2 cellular contexts compared by ENCODE assay signal in genomic region chr11:65016705-65017104, GRCh38.
TF ChIP-seq lines count a peak whose summit lies in the region.

No MANE protein-coding gene starts in this region.

TF ChIP-seq in IMR-90, 13 proteins besides CTCF, POLR2A, EP300 and RAD21 (continued from another document):
- TF ChIP-seq USF2 (IDR thresholded peaks at IDR 0.05; ENCODE audit: low read depth, low read length): no peak
- no peak for TF ChIP-seq MAZ (IDR thresholded peaks at IDR 0.05; ENCODE audit: borderline replicate concordance, low read depth, low read length)
- TF ChIP-seq CHD1 (IDR thresholded peaks at IDR 0.05; ENCODE audit: low read depth, low read length): no peak
- TF ChIP-seq RCOR1 (IDR thresholded peaks at IDR 0.05; ENCODE audit: insufficient replicate concordance, low read length): no peak
- TF ChIP-seq ELK1 (IDR thresholded peaks at IDR 0.05; ENCODE audit: borderline replicate concordance, low read depth, low read length): no peak
- TF ChIP-seq MXI1 (IDR thresholded peaks at IDR 0.05; ENCODE audit: borderline replicate concordance, low read depth, low read length): no peak
- TF ChIP-seq CEBPB (IDR thresholded peaks at IDR 0.05; ENCODE audit: low read depth, low read length): no peak
- no peak for TF ChIP-seq RFX5 (IDR thresholded peaks at IDR 0.05; ENCODE audit: low read depth, low read length)
- TF ChIP-seq BHLHE40 (IDR thresholded peaks at IDR 0.05; ENCODE audit: low read depth, low read length): no peak
- TF ChIP-seq NFE2L2 (IDR thresholded peaks at IDR 0.05; ENCODE audit: low read depth, low read length): no peak
- no peak for TF ChIP-seq MAFK (IDR thresholded peaks at IDR 0.05; ENCODE audit: low read depth, low read length)

TF ChIP-seq in SK-N-SH treated with all-trans-retinoic acid at 6 μM for 48 hours, 23 proteins besides CTCF, POLR2A, EP300 and RAD21 (continued from another document):
- TF ChIP-seq TSHZ2 (CRISPR knock-in tag; IDR thresholded peaks at IDR 0.05): no peak
- TF ChIP-seq ZNF70 (CRISPR knock-in tag; IDR thresholded peaks at IDR 0.05): no peak
